Comparison of ENCODE assay signal across 1 cellular context in the genomic region with DNA sequence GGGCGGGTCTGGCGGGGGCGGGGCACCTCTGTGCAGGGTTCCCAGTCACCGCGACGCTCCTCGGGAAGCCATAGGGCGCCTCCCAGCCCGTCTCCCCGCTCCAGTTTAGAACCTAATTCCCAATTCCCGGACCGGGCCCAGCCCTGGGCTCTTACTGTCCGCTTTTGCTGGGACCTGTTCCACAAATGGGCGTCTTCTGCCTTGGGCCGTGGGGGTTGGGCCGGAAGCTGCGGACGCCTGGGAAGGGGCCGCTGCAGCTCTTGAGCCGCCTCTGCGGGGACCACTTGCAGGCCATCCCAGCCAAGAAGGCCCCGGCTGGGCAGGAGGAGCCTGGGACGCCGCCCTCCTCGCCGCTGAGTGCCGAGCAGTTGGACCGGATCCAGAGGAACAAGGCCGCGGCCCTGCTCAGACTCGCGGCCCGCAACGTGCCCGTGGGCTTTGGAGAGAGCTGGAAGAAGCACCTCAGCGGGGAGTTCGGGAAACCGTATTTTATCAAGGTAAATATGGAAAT.
TF ChIP-seq lines count a peak whose summit lies in the region.

No MANE protein-coding gene starts in this region.

TF ChIP-seq in HepG2, 621 proteins besides CTCF, POLR2A, EP300 and RAD21 (continued from another document and continues in another):
- TF ChIP-seq, protein P1, sequence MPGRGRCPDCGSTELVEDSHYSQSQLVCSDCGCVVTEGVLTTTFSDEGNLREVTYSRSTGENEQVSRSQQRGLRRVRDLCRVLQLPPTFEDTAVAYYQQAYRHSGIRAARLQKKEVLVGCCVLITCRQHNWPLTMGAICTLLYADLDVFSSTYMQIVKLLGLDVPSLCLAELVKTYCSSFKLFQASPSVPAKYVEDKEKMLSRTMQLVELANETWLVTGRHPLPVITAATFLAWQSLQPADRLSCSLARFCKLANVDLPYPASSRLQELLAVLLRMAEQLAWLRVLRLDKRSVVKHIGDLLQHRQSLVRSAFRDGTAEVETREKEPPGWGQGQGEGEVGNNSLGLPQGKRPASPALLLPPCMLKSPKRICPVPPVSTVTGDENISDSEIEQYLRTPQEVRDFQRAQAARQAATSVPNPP (CRISPR knock-in tag; IDR thresholded peaks at IDR 0.05) = no peak
- TF ChIP-seq CAMTA2 (CRISPR knock-in tag; IDR thresholded peaks at IDR 0.05; ENCODE audit: borderline replicate concordance) (no peak), ZNF331 (CRISPR knock-in tag; IDR thresholded peaks at IDR 0.05) (no peak), ZNF607 (CRISPR knock-in tag; IDR thresholded peaks at IDR 0.05; ENCODE audit: borderline replicate concordance) (no peak), ZNF260 (CRISPR knock-in tag; IDR thresholded peaks at IDR 0.05; ENCODE audit: borderline replicate concordance, low read depth) (no peak), ZSCAN12 (CRISPR knock-in tag; IDR thresholded peaks at IDR 0.05) (0 out of 2 replicates have a peak, but pooled peaks have one; percentile 40), WIZ (CRISPR knock-in tag; IDR thresholded peaks at IDR 0.05) (no peak), CREM (IDR thresholded peaks at IDR 0.05) (no peak), CREM (CRISPR knock-in tag; IDR thresholded peaks at IDR 0.05) (no peak), ZSCAN25 (CRISPR knock-in tag; IDR thresholded peaks at IDR 0.05) (no peak), ZNF33A (CRISPR knock-in tag; IDR thresholded peaks at IDR 0.05; ENCODE audit: borderline replicate concordance) (no peak), MNT (IDR thresholded peaks at IDR 0.05) (no peak), ZEB1 (IDR thresholded peaks at IDR 0.05; ENCODE audit: insufficient replicate concordance, low read depth) (no peak), ZNF383 (CRISPR knock-in tag; IDR thresholded peaks at IDR 0.05; ENCODE audit: borderline replicate concordance) (no peak), HOMEZ (CRISPR knock-in tag; IDR thresholded peaks at IDR 0.05; ENCODE audit: low read depth) (no peak), U2AF1 (optimal IDR thresholded peaks at IDR 0.05; ENCODE audit: low read depth, low read length) (no peak), NR3C1 (CRISPR knock-in tag; IDR thresholded peaks at IDR 0.05) (no peak), LCORL (IDR thresholded peaks at IDR 0.05) (no peak), LCORL (CRISPR knock-in tag; IDR thresholded peaks at IDR 0.05) (no peak), SAFB2 (CRISPR knock-in tag; IDR thresholded peaks at IDR 0.05; ENCODE audit: borderline replicate concordance, low read depth) (no peak), ZFYVE20 (CRISPR knock-in tag; IDR thresholded peaks at IDR 0.05; ENCODE audit: borderline replicate concordance, low read depth) (no peak), SSRP1 (CRISPR knock-in tag; IDR thresholded peaks at IDR 0.05) (no peak), SATB2 (CRISPR knock-in tag; IDR thresholded peaks at IDR 0.05) (no peak), ZNF720 (CRISPR knock-in tag; IDR thresholded peaks at IDR 0.05) (no peak), SRSF1 (optimal IDR thresholded peaks at IDR 0.05; ENCODE audit: low read depth, low read length) (no peak), DNMT1 (CRISPR knock-in tag; IDR thresholded peaks at IDR 0.05) (no peak), ZNF160 (CRISPR knock-in tag; IDR thresholded peaks at IDR 0.05) (no peak), NFIB (CRISPR knock-in tag; IDR thresholded peaks at IDR 0.05; ENCODE audit: borderline replicate concordance) (no peak), ZNF10 (CRISPR knock-in tag; IDR thresholded peaks at IDR 0.05; ENCODE audit: borderline replicate concordance, low read depth) (no peak), ARID5B (CRISPR knock-in tag; IDR thresholded peaks at IDR 0.05) (0 out of 2 replicates have a peak, but pooled peaks have one; percentile 11), SIN3A (IDR thresholded peaks at IDR 0.05; ENCODE audit: borderline replicate concordance, low read depth, low read length) (no peak), ATF2 (CRISPR knock-in tag; IDR thresholded peaks at IDR 0.05) (no peak), ZNF343 (CRISPR knock-in tag; IDR thresholded peaks at IDR 0.05) (peak; percentile 63; the same call in 1 of the 2 replicates), KLF9 (CRISPR knock-in tag; IDR thresholded peaks at IDR 0.05; ENCODE audit: low read depth) (no peak; the same call in 1 of the 2 replicates), ZBTB42 (CRISPR knock-in tag; IDR thresholded peaks at IDR 0.05) (no peak), REL (CRISPR knock-in tag; conservative IDR thresholded peaks at IDR 0.05) (no peak), THAP11 (CRISPR knock-in tag; IDR thresholded peaks at IDR 0.05) (0 out of 2 replicates have a peak, but pooled peaks have one; percentile 38), SUZ12 (IDR thresholded peaks at IDR 0.05; ENCODE audit: low read depth, low read length) (no peak), DDIT3 (CRISPR knock-in tag; IDR thresholded peaks at IDR 0.05) (no peak), HOXA5 (CRISPR knock-in tag; IDR thresholded peaks at IDR 0.05) (no peak), ZNF703 (CRISPR knock-in tag; IDR thresholded peaks at IDR 0.05; ENCODE audit: borderline replicate concordance) (no peak), TCF7L2 (IDR thresholded peaks at IDR 0.05; ENCODE audit: low read depth, low read length) (no peak), SMAD1 (CRISPR knock-in tag; IDR thresholded peaks at IDR 0.05; ENCODE audit: borderline replicate concordance, low read depth) (no peak), SOX13 (IDR thresholded peaks at IDR 0.05) (no peak), SOX13 (CRISPR knock-in tag; conservative IDR thresholded peaks at IDR 0.05 in 1 of 2, IDR thresholded peaks at IDR 0.05 in 1 of 2) (no peak), REPIN1 (CRISPR knock-in tag; IDR thresholded peaks at IDR 0.05; ENCODE audit: borderline replicate concordance, low read depth) (peak; percentile 37; the same call in 1 of the 2 replicates), PAWR (CRISPR knock-in tag; IDR thresholded peaks at IDR 0.05; ENCODE audit: borderline replicate concordance) (no peak), CBX5 (CRISPR knock-in tag; IDR thresholded peaks at IDR 0.05; ENCODE audit: borderline replicate concordance) (no peak), ETV6 (CRISPR knock-in tag; conservative IDR thresholded peaks at IDR 0.05) (no peak), ARNT (IDR thresholded peaks at IDR 0.05) (no peak), ZNF644 (CRISPR knock-in tag; IDR thresholded peaks at IDR 0.05; ENCODE audit: low read depth) (no peak), ZNF713 (CRISPR knock-in tag; IDR thresholded peaks at IDR 0.05) (no peak), ZSCAN22 (CRISPR knock-in tag; IDR thresholded peaks at IDR 0.05) (no peak)
- TF ChIP-seq, protein P2, sequence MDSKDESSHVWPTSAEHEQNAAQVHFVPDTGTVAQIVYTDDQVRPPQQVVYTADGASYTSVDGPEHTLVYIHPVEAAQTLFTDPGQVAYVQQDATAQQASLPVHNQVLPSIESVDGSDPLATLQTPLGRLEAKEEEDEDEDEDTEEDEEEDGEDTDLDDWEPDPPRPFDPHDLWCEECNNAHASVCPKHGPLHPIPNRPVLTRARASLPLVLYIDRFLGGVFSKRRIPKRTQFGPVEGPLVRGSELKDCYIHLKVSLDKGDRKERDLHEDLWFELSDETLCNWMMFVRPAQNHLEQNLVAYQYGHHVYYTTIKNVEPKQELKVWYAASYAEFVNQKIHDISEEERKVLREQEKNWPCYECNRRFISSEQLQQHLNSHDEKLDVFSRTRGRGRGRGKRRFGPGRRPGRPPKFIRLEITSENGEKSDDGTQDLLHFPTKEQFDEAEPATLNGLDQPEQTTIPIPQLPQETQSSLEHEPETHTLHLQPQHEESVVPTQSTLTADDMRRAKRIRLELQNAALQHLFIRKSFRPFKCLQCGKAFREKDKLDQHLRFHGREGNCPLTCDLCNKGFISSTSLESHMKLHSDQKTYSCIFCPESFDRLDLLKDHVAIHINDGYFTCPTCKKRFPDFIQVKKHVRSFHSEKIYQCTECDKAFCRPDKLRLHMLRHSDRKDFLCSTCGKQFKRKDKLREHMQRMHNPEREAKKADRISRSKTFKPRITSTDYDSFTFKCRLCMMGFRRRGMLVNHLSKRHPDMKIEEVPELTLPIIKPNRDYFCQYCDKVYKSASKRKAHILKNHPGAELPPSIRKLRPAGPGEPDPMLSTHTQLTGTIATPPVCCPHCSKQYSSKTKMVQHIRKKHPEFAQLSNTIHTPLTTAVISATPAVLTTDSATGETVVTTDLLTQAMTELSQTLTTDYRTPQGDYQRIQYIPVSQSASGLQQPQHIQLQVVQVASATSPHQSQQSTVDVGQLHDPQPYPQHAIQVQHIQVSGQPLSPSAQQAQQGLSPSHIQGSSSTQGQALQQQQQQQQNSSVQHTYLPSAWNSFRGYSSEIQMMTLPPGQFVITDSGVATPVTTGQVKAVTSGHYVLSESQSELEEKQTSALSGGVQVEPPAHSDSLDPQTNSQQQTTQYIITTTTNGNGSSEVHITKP (CRISPR knock-in tag; IDR thresholded peaks at IDR 0.05; ENCODE audit: low read depth) = no peak
- TF ChIP-seq, protein P3, sequence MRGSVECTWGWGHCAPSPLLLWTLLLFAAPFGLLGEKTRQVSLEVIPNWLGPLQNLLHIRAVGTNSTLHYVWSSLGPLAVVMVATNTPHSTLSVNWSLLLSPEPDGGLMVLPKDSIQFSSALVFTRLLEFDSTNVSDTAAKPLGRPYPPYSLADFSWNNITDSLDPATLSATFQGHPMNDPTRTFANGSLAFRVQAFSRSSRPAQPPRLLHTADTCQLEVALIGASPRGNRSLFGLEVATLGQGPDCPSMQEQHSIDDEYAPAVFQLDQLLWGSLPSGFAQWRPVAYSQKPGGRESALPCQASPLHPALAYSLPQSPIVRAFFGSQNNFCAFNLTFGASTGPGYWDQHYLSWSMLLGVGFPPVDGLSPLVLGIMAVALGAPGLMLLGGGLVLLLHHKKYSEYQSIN (CRISPR knock-in tag; IDR thresholded peaks at IDR 0.05; ENCODE audit: borderline replicate concordance) = no peak
- TF ChIP-seq, protein P4, sequence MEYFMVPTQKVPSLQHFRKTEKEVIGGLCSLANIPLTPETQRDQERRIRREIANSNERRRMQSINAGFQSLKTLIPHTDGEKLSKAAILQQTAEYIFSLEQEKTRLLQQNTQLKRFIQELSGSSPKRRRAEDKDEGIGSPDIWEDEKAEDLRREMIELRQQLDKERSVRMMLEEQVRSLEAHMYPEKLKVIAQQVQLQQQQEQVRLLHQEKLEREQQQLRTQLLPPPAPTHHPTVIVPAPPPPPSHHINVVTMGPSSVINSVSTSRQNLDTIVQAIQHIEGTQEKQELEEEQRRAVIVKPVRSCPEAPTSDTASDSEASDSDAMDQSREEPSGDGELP (IDR thresholded peaks at IDR 0.05; ENCODE audit: borderline replicate concordance, low read depth) = no peak
